ENCODE assay signal across 14 cellular contexts in genomic region chr12:25887367-25887766, GRCh38.
DNase-seq lines count a peak whose midpoint lies in the region; TF ChIP-seq lines count a peak whose summit lies in the region.
"Had no signal": no experiment of that assay in that cellular context is flagged by ENCODE, and none has a peak within 500 bp of the region (broad histone marks: within the 10 kb centered on the region; RNA-seq: fewer than 3 reads in every experiment).

No MANE protein-coding gene starts in this region.

- no peaks in the 10 kb centered on the region for H3K27me3 ChIP-seq in A673 (replicated peaks; ENCODE audit: insufficient read depth, low read depth, low read length, poor library complexity)
- no peaks in the 10 kb centered on the region for H3K27me3 ChIP-seq in HUES6 (ENCODE audit: control insufficient read depth, insufficient read depth, low read length)
- H3K27me3 ChIP-seq in endodermal cell (ENCODE audit: control insufficient read depth, insufficient read depth, low read length, poor library complexity, severe bottlenecking), result no peaks in the 10 kb centered on the region
- H3K27me3 ChIP-seq: BLaER1 had no signal

- H3K4me3 Mint-ChIP-seq in endodermal cell (no peak overlapping the region), nephron progenitor cell (no peak overlapping the region)

- CTCF ChIA-PET in A673 (lab: Charles Lee), result no interaction called here

- no peaks in the 10 kb centered on the region for H3K36me3 ChIP-seq in A673 (ENCODE audit: insufficient read depth, low read length, poor library complexity, severe bottlenecking)
- no peaks in the 10 kb centered on the region for H3K36me3 ChIP-seq in HUES6 (ENCODE audit: control insufficient read depth, insufficient read depth, low read length)
- H3K36me3 ChIP-seq in endodermal cell (ENCODE audit: control insufficient read depth, insufficient read depth, low read length), result no peaks in the 10 kb centered on the region
- H3K36me3 ChIP-seq: BLaER1 had no signal

- H3K9me3 ChIP-seq in A673 (ENCODE audit: low read depth, low read length, poor library complexity, severe bottlenecking) (no peaks in the 10 kb centered on the region), HUES6 (ENCODE audit: control insufficient read depth, insufficient read depth, low read depth, low read length) (peaks cover 11% of the 10 kb centered on the region), endodermal cell (ENCODE audit: control insufficient read depth, low read length) (peaks cover 45% of the 10 kb centered on the region)
- H3K9me3 ChIP-seq: BLaER1 had no signal

- H3K27me3 Mint-ChIP-seq in endodermal cell (ENCODE audit: insufficient read depth) (no peaks in the 10 kb centered on the region), nephron progenitor cell (ENCODE audit: low read depth, poor library complexity) (no peaks in the 10 kb centered on the region)

- H3K27ac ChIP-seq in A673 (ENCODE audit: low read depth, low read length, poor library complexity, severe bottlenecking) (no peak overlapping the region), HUES6 (ENCODE audit: low read depth, low read length) (peak overlapping the region; percentile 71), endodermal cell (ENCODE audit: low read depth, low read length) (no peak overlapping the region)
- H3K27ac ChIP-seq: 22Rv1, BLaER1 had no signal

- H3K9ac ChIP-seq in HUES6 (ENCODE audit: low read length) (no peak overlapping the region), endodermal cell (ENCODE audit: extremely low read depth, low read length, poor library complexity, severe bottlenecking) (no peak overlapping the region)
- H3K9ac ChIP-seq: BLaER1 had no signal

- H3K27ac Mint-ChIP-seq in endodermal cell (peak overlapping the region; percentile 46), nephron progenitor cell (peak overlapping the region; percentile 80)

- H3K4me3 ChIP-seq in A673 (ENCODE audit: low read depth, low read length, poor library complexity, severe bottlenecking), result no peak overlapping the region
- H3K4me3 ChIP-seq in HUES6 (ENCODE audit: low read depth, low read length), result peak overlapping the region; percentile 21; the same call in 1 of the 2 replicates
- no peak overlapping the region for H3K4me3 ChIP-seq in endodermal cell (ENCODE audit: low read length)
- H3K4me3 ChIP-seq: BLaER1, GM12878 had no signal

- no TSS peak for BruUV-seq in A673 (replicated peaks; lab: Mats Ljungman, UMichigan)

- WGBS in endodermal cell (ENCODE audit: insufficient coverage in 1 of 2, insufficient read length in 1 of 2), 2 experiments, result 29% methylated on average over 3 of the region's 3 CpGs; no CpG with 5 or more reads in 1 of the 2 experiments

- H3K4me1 Mint-ChIP-seq in endodermal cell (peaks cover 57% of the 10 kb centered on the region), nephron progenitor cell (peaks cover 8% of the 10 kb centered on the region)

- TF ChIP-seq CTCF in A673 (conservative IDR thresholded peaks at IDR 0.05; ENCODE audit: low read depth, low read length) (no peak), endodermal cell (conservative IDR thresholded peaks at IDR 0.05) (no peak), nephron progenitor cell (IDR thresholded peaks at IDR 0.05) (no peak)

- peak; percentile 6 for DNase-seq in A673 (ENCODE audit: low spot score)
- no peak for DNase-seq in endodermal cell
- no peak for DNase-seq in nephron progenitor cell
- DNase-seq in NCI-H2227 treated with DMSO at 0.1 percent for 48 hours (lab: John Stamatoyannopoulos, UW), result no peak
- DNase-seq in effector CD8-positive, alpha-beta T cell (lab: John Stamatoyannopoulos, UW), result no peak
- no peak for DNase-seq in D341Med (ENCODE audit: low spot score)
- DNase-seq: AML-193, Calu3, DMS79, H7 had no signal

- no peaks in the 10 kb centered on the region for H3K4me1 ChIP-seq in A673 (ENCODE audit: insufficient read depth, low read length, poor library complexity, severe bottlenecking)
- H3K4me1 ChIP-seq in HUES6 (ENCODE audit: control insufficient read depth, insufficient read depth, low read length), result peaks cover 41% of the 10 kb centered on the region
- peaks cover 12% of the 10 kb centered on the region for H3K4me1 ChIP-seq in endodermal cell (ENCODE audit: control insufficient read depth, insufficient read depth, low read length)
- H3K4me1 ChIP-seq: BLaER1 had no signal

- peaks cover 7% of the 10 kb centered on the region for H3K36me3 Mint-ChIP-seq in endodermal cell (ENCODE audit: low read depth)
- peaks cover 2% of the 10 kb centered on the region for H3K36me3 Mint-ChIP-seq in nephron progenitor cell (ENCODE audit: low read depth)

- H3K9me3 Mint-ChIP-seq in endodermal cell, result peaks cover 16% of the 10 kb centered on the region
- H3K9me3 Mint-ChIP-seq in nephron progenitor cell, result peaks cover 3% of the 10 kb centered on the region

- intact Hi-C loops in A673 (cut with micrococcal nuclease; ENCODE audit: unreplicated experiment), result no loop called here

- POLR2A ChIA-PET in A673 (lab: Charles Lee; ENCODE audit: low non-redundant PET), result no interaction called here
